In the genomic region with DNA sequence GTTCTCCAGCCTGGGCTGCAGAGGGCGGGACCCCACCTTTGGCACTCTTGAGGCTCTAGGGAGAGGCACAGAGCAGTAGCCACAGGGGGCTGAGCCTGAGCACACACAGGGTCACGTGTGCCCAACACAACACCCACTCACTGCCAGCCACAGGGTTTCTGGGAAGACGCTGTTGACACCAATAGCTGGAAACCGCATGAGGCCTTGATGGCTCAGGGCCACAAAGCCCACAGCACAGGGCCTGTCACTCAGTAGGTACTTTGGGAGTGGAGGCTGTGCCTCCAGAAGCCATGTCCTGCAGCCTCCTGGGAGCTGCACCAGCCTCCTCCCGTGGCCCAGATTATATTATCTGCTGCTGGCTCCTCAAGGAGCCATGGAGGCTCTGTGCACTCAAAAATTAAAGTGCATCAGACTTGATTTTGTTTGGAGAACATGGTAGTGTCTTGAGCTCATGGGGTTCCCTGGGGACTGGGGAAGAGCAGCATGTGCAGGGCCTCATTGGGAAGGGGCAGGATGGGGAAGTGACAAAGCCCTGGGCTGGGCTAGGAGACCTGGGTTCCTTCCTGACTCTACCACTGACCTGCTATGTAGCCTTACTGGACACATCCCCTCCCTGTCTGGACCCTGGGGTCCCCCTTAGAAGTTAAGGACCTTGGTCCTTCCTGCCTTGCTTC, we compare ENCODE assay signal across 2 cellular contexts.
TF ChIP-seq lines count a peak whose summit lies in the region.

No MANE protein-coding gene starts in this region.

TF ChIP-seq in HEK293, 187 proteins besides CTCF, POLR2A, EP300 and RAD21 (continued from another document and continues in another):
- TF ChIP-seq ZNF335 (tag by site-specific recombination; conservative IDR thresholded peaks at IDR 0.05) (no peak), ZNF701 (tag by site-specific recombination; IDR thresholded peaks at IDR 0.05) (no peak), ZNF2 (tag by site-specific recombination; IDR thresholded peaks at IDR 0.05) (no peak), ZNF239 (tag by site-specific recombination; IDR thresholded peaks at IDR 0.05) (no peak), ZNF555 (tag by site-specific recombination; conservative IDR thresholded peaks at IDR 0.05) (no peak), SETDB1 (IDR thresholded peaks at IDR 0.05; ENCODE audit: insufficient read length, low read length) (no peak), ZNF571 (tag by site-specific recombination; IDR thresholded peaks at IDR 0.05) (no peak), ZNF596 (tag by site-specific recombination; IDR thresholded peaks at IDR 0.05) (no peak), ZFHX2 (tag by site-specific recombination; conservative IDR thresholded peaks at IDR 0.05) (peak; percentile 92), ZNF302 (tag by site-specific recombination; IDR thresholded peaks at IDR 0.05; ENCODE audit: low read depth) (no peak), ZNF585B (tag by site-specific recombination; IDR thresholded peaks at IDR 0.05) (no peak), ZNF341 (tag by site-specific recombination; IDR thresholded peaks at IDR 0.05; ENCODE audit: low read depth) (peak; percentile 48), ZNF561 (tag by site-specific recombination; IDR thresholded peaks at IDR 0.05; ENCODE audit: borderline replicate concordance) (0 out of 2 replicates have a peak, but pooled peaks have one; percentile 61), ZNF785 (tag by site-specific recombination; IDR thresholded peaks at IDR 0.05) (no peak), ZBTB7A (tag by site-specific recombination; IDR thresholded peaks at IDR 0.05; ENCODE audit: low read depth) (no peak), ZNF24 (tag by site-specific recombination; IDR thresholded peaks at IDR 0.05) (peak; percentile 71), WT1 (tag by site-specific recombination; IDR thresholded peaks at IDR 0.05) (peak; percentile 18; the same call in 1 of the 2 replicates), ZNF112 (tag by site-specific recombination; IDR thresholded peaks at IDR 0.05) (no peak), ZNF521 (tag by site-specific recombination; IDR thresholded peaks at IDR 0.05) (no peak), ZNF654 (tag by site-specific recombination; IDR thresholded peaks at IDR 0.05; ENCODE audit: low read depth) (no peak), GLIS1 (tag by site-specific recombination; IDR thresholded peaks at IDR 0.05) (peak; percentile 92), ZNF664 (tag by site-specific recombination; IDR thresholded peaks at IDR 0.05) (no peak), ZNF658 (tag by site-specific recombination; IDR thresholded peaks at IDR 0.05) (no peak), KLF10 (tag by site-specific recombination; IDR thresholded peaks at IDR 0.05) (no peak; the same call in 1 of the 2 replicates), BCL11A (tag by site-specific recombination; IDR thresholded peaks at IDR 0.05; ENCODE audit: low read depth) (peak; percentile 67; the same call in 1 of the 2 replicates), ZNF423 (tag by site-specific recombination; IDR thresholded peaks at IDR 0.05) (peak; percentile 93), ZNF155 (tag by site-specific recombination; IDR thresholded peaks at IDR 0.05) (no peak), ZNF624 (tag by site-specific recombination; IDR thresholded peaks at IDR 0.05) (no peak), ZBTB48 (tag by site-specific recombination; IDR thresholded peaks at IDR 0.05) (0 out of 2 replicates have a peak, but pooled peaks have one; percentile 14)
- TF ChIP-seq, protein P1, sequence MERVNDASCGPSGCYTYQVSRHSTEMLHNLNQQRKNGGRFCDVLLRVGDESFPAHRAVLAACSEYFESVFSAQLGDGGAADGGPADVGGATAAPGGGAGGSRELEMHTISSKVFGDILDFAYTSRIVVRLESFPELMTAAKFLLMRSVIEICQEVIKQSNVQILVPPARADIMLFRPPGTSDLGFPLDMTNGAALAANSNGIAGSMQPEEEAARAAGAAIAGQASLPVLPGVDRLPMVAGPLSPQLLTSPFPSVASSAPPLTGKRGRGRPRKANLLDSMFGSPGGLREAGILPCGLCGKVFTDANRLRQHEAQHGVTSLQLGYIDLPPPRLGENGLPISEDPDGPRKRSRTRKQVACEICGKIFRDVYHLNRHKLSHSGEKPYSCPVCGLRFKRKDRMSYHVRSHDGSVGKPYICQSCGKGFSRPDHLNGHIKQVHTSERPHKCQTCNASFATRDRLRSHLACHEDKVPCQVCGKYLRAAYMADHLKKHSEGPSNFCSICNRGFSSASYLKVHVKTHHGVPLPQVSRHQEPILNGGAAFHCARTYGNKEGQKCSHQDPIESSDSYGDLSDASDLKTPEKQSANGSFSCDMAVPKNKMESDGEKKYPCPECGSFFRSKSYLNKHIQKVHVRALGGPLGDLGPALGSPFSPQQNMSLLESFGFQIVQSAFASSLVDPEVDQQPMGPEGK (tag by site-specific recombination; IDR thresholded peaks at IDR 0.05): peak; percentile 82
- TF ChIP-seq, protein P2, sequence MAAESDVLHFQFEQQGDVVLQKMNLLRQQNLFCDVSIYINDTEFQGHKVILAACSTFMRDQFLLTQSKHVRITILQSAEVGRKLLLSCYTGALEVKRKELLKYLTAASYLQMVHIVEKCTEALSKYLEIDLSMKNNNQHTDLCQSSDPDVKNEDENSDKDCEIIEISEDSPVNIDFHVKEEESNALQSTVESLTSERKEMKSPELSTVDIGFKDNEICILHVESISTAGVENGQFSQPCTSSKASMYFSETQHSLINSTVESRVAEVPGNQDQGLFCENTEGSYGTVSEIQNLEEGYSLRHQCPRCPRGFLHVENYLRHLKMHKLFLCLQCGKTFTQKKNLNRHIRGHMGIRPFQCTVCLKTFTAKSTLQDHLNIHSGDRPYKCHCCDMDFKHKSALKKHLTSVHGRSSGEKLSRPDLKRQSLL (tag by site-specific recombination; IDR thresholded peaks at IDR 0.05): peak; percentile 50; the same call in 1 of the 2 replicates
- TF ChIP-seq, protein P3, sequence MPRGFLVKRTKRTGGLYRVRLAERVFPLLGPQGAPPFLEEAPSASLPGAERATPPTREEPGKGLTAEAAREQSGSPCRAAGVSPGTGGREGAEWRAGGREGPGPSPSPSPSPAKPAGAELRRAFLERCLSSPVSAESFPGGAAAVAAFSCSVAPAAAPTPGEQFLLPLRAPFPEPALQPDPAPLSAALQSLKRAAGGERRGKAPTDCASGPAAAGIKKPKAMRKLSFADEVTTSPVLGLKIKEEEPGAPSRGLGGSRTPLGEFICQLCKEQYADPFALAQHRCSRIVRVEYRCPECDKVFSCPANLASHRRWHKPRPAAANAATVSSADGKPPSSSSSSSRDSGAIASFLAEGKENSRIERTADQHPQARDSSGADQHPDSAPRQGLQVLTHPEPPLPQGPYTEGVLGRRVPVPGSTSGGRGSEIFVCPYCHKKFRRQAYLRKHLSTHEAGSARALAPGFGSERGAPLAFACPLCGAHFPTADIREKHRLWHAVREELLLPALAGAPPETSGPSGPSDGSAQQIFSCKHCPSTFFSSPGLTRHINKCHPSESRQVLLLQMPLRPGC (tag by site-specific recombination; IDR thresholded peaks at IDR 0.05): no peak; the same call in 1 of the 2 replicates

TF ChIP-seq in HepG2, 621 proteins besides CTCF, POLR2A, EP300 and RAD21 (continued from another document and continues in another):
- TF ChIP-seq HES4 (CRISPR knock-in tag; IDR thresholded peaks at IDR 0.05; ENCODE audit: borderline replicate concordance): no peak
- no peak for TF ChIP-seq HOXA9 (CRISPR knock-in tag; IDR thresholded peaks at IDR 0.05; ENCODE audit: borderline replicate concordance)
- TF ChIP-seq ZKSCAN5 (CRISPR knock-in tag; IDR thresholded peaks at IDR 0.05): no peak
- TF ChIP-seq ZNF468 (CRISPR knock-in tag; IDR thresholded peaks at IDR 0.05): no peak
- TF ChIP-seq, protein P4, sequence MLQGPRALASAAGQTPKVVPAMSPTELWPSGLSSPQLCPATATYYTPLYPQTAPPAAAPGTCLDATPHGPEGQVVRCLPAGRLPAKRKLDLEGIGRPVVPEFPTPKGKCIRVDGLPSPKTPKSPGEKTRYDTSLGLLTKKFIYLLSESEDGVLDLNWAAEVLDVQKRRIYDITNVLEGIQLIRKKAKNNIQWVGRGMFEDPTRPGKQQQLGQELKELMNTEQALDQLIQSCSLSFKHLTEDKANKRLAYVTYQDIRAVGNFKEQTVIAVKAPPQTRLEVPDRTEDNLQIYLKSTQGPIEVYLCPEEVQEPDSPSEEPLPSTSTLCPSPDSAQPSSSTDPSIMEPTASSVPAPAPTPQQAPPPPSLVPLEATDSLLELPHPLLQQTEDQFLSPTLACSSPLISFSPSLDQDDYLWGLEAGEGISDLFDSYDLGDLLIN (CRISPR knock-in tag; IDR thresholded peaks at IDR 0.05; ENCODE audit: borderline replicate concordance): no peak
- TF ChIP-seq ZNF292 (CRISPR knock-in tag; IDR thresholded peaks at IDR 0.05; ENCODE audit: borderline replicate concordance, low read depth): no peak
- TF ChIP-seq MXD4 (CRISPR knock-in tag; IDR thresholded peaks at IDR 0.05): no peak; the same call in 1 of the 2 replicates
- TF ChIP-seq CBX5 (CRISPR knock-in tag; IDR thresholded peaks at IDR 0.05; ENCODE audit: borderline replicate concordance): peak; percentile 25; the same call in 1 of the 2 replicates
- no peak for TF ChIP-seq ZNF549 (CRISPR knock-in tag; IDR thresholded peaks at IDR 0.05)
- no peak for TF ChIP-seq ATAD3A (CRISPR knock-in tag; IDR thresholded peaks at IDR 0.05)
- TF ChIP-seq ZNF282 (IDR thresholded peaks at IDR 0.05; ENCODE audit: partially characterized antibody): no peak
- no peak for TF ChIP-seq ZNF615 (CRISPR knock-in tag; IDR thresholded peaks at IDR 0.05; ENCODE audit: borderline replicate concordance)
- TF ChIP-seq SNAPC2 (CRISPR knock-in tag; IDR thresholded peaks at IDR 0.05): no peak
- TF ChIP-seq ZNF563 (CRISPR knock-in tag; IDR thresholded peaks at IDR 0.05): no peak
- no peak for TF ChIP-seq ZNF333 (CRISPR knock-in tag; IDR thresholded peaks at IDR 0.05; ENCODE audit: borderline replicate concordance)
- no peak for TF ChIP-seq ZNF136 (CRISPR knock-in tag; IDR thresholded peaks at IDR 0.05; ENCODE audit: low read depth)
- no peak for TF ChIP-seq U2AF2 (IDR thresholded peaks at IDR 0.05; ENCODE audit: low read depth, low read length)
- TF ChIP-seq, protein P5, sequence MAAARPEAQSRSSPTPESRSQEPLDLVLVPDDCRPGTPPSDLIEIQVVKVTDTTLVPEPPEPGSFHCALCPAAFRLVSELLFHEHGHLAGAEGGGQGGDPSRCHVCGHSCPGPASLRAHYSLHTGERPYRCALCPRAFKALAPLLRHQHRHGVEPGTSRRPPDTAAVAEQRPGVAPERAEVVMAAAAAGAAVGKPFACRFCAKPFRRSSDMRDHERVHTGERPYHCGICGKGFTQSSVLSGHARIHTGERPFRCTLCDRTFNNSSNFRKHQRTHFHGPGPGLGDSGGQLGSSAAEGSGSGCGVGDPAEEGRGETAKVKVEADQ (CRISPR knock-in tag; IDR thresholded peaks at IDR 0.05; ENCODE audit: borderline replicate concordance): no peak
- peak; percentile 63; the same call in 1 of the 2 replicates for TF ChIP-seq MYC (CRISPR knock-in tag; IDR thresholded peaks at IDR 0.05; ENCODE audit: borderline replicate concordance)
- TF ChIP-seq ZNF577 (CRISPR knock-in tag; IDR thresholded peaks at IDR 0.05; ENCODE audit: borderline replicate concordance, low read depth): no peak
- TF ChIP-seq, protein P6, sequence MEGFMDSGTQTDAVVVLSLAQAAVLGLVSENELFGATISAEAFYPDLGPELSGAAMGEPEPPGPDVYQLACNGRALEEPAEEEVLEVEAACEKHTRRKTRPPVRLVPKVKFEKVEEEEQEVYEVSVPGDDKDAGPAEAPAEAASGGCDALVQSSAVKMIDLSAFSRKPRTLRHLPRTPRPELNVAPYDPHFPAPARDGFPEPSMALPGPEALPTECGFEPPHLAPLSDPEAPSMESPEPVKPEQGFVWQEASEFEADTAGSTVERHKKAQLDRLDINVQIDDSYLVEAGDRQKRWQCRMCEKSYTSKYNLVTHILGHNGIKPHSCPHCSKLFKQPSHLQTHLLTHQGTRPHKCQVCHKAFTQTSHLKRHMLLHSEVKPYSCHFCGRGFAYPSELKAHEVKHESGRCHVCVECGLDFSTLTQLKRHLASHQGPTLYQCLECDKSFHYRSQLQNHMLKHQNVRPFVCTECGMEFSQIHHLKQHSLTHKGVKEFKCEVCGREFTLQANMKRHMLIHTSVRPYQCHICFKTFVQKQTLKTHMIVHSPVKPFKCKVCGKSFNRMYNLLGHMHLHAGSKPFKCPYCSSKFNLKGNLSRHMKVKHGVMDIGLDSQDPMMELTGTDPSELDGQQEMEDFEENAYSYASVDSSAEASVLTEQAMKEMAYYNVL (CRISPR knock-in tag; IDR thresholded peaks at IDR 0.05; ENCODE audit: borderline replicate concordance): no peak
- no peak for TF ChIP-seq CREM (IDR thresholded peaks at IDR 0.05)
- TF ChIP-seq CREM (CRISPR knock-in tag; IDR thresholded peaks at IDR 0.05): no peak
- no peak for TF ChIP-seq CC2D1A (CRISPR knock-in tag; IDR thresholded peaks at IDR 0.05)
- TF ChIP-seq TCF12 (IDR thresholded peaks at IDR 0.05): no peak
- no peak for TF ChIP-seq TCF12 (CRISPR knock-in tag; IDR thresholded peaks at IDR 0.05)
- TF ChIP-seq, protein P7, sequence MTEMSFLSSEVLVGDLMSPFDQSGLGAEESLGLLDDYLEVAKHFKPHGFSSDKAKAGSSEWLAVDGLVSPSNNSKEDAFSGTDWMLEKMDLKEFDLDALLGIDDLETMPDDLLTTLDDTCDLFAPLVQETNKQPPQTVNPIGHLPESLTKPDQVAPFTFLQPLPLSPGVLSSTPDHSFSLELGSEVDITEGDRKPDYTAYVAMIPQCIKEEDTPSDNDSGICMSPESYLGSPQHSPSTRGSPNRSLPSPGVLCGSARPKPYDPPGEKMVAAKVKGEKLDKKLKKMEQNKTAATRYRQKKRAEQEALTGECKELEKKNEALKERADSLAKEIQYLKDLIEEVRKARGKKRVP (CRISPR knock-in tag; IDR thresholded peaks at IDR 0.05): no peak
- no peak for TF ChIP-seq HNRNPK (IDR thresholded peaks at IDR 0.05; ENCODE audit: low read depth, low read length, poor library complexity, severe bottlenecking)
- no peak for TF ChIP-seq SMAD3 (CRISPR knock-in tag; IDR thresholded peaks at IDR 0.05)
- TF ChIP-seq KDM5A (IDR thresholded peaks at IDR 0.05; ENCODE audit: borderline replicate concordance, low read length): no peak
- no peak for TF ChIP-seq ZFP1 (CRISPR knock-in tag; IDR thresholded peaks at IDR 0.05)
- TF ChIP-seq MIER3 (CRISPR knock-in tag; IDR thresholded peaks at IDR 0.05; ENCODE audit: borderline replicate concordance): peak; percentile 23; the same call in 1 of the 2 replicates
- TF ChIP-seq, protein P8, sequence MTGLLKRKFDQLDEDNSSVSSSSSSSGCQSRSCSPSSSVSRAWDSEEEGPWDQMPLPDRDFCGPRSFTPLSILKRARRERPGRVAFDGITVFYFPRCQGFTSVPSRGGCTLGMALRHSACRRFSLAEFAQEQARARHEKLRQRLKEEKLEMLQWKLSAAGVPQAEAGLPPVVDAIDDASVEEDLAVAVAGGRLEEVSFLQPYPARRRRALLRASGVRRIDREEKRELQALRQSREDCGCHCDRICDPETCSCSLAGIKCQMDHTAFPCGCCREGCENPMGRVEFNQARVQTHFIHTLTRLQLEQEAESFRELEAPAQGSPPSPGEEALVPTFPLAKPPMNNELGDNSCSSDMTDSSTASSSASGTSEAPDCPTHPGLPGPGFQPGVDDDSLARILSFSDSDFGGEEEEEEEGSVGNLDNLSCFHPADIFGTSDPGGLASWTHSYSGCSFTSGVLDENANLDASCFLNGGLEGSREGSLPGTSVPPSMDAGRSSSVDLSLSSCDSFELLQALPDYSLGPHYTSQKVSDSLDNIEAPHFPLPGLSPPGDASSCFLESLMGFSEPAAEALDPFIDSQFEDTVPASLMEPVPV (CRISPR knock-in tag; IDR thresholded peaks at IDR 0.05): no peak
- TF ChIP-seq NCOA2 (CRISPR knock-in tag; IDR thresholded peaks at IDR 0.05): peak; percentile 79
- TF ChIP-seq SOX5 (CRISPR knock-in tag; IDR thresholded peaks at IDR 0.05; ENCODE audit: borderline replicate concordance): peak; percentile 56; the same call in 1 of the 2 replicates
- TF ChIP-seq PAF1 (CRISPR knock-in tag; IDR thresholded peaks at IDR 0.05): no peak
